ENCODE assay signal across 8 cellular contexts in genomic region chr2:63861220-63861822, GRCh38. TPM values are rescaled to one million over a fixed set of nuclear protein-coding genes. Genes with fewer than 3 reads are reported as not detected.
DNase-seq lines count a peak whose midpoint lies in the region; ATAC-seq and TF ChIP-seq lines count a peak whose summit lies in the region.

No MANE protein-coding gene starts in this region.

- TF ChIP-seq POLR2A in spleen (IDR thresholded peaks at IDR 0.05): no peak

- H3K27ac ChIP-seq in left ventricle myocardium inferior (replicated peaks): peak overlapping the region; percentile 66
- peak overlapping the region in 1 of 8 donors; percentile 7 for H3K27ac ChIP-seq in spleen

- H3K4me1 ChIP-seq in left ventricle myocardium inferior (peaks cover 57% of the 10 kb centered on the region), spleen (peaks cover 0 to 44% (median 18%) of the 10 kb centered on the region in 6 donors)

- ATAC-seq in HG03342 (IDR thresholded peaks at IDR 0.05; ENCODE audit: unreplicated experiment): peak; percentile 58

- no peak overlapping the region for H3K4me3 ChIP-seq in left ventricle myocardium inferior
- no peak overlapping the region for H3K4me3 ChIP-seq in spleen

- intact Hi-C loops in left ventricle myocardium inferior (cut with micrococcal nuclease): no loop called here
- intact Hi-C loops in spleen (cut with DNase I; ENCODE audit: low total_unique reads): loop anchor here (5.0 kb wide), 1 partner anchor 169 kb away; no protein-coding TSS in a partner anchor

- peak; percentile 12 to 30 for DNase-seq in NCI-H187 (lab: John Stamatoyannopoulos, UW)
- no peak for DNase-seq in NCI-H187 treated with DMSO at 0.1 percent for 48 hours (lab: John Stamatoyannopoulos, UW)
- peak; percentile 29 to 57 for DNase-seq in SHP77 (lab: John Stamatoyannopoulos, UW)
- peak; percentile 13 for DNase-seq in activated naive CD8-positive, alpha-beta T cell treated with anti-CD3 and anti-CD28 coated beads, Interleukin-2, amount 50 U/mL, for 16 hours (ENCODE audit: low read depth, low spot score)
- DNase-seq in left ventricle myocardium inferior: no peak
- no peak for DNase-seq in spleen
- DNase-seq in middle frontal gyrus (ENCODE audit: extremely low spot score, low spot score): no peak

- no peaks in the 10 kb centered on the region for H3K9me3 ChIP-seq in left ventricle myocardium inferior (replicated peaks)
- H3K9me3 ChIP-seq in spleen: no peaks in the 10 kb centered on the region

- WGBS in spleen, 5 donors: 19 to 27% (median 22%) methylated on average over 6 of the region's 6 CpGs

- H3K27me3 ChIP-seq in left ventricle myocardium inferior (ENCODE audit: low read depth): no peaks in the 10 kb centered on the region
- no peaks in the 10 kb centered on the region for H3K27me3 ChIP-seq in spleen (replicated peaks in 1 of 7)

- TF ChIP-seq CTCF in left ventricle myocardium inferior (IDR thresholded peaks at IDR 0.05; ENCODE audit: borderline replicate concordance): peak; percentile 68
- TF ChIP-seq CTCF in spleen (IDR thresholded peaks at IDR 0.05 in 8 of 11, conservative IDR thresholded peaks at IDR 0.05 in 3 of 11): peak in 10 of 11 experiments; percentile 5 to 58 (median 38)

- H3K36me3 ChIP-seq in left ventricle myocardium inferior: peaks cover 79% of the 10 kb centered on the region
- peaks cover 0 to 97% (median 56%) of the 10 kb centered on the region in 6 donors for H3K36me3 ChIP-seq in spleen

RNA-seq across cellular contexts. Expression of gene UGP2, which starts 19.6 kb away (rescaled TPM):
- total RNA-seq in left ventricle myocardium inferior (394 TPM), spleen (100 to 1,000 TPM in 2 of 7 donors, 10 to 100 TPM in 5; 70.5 to 106 (median 91.2) TPM)
- 10 to 100 TPM; 46.3 to 63.2 (median 61.0) TPM for polyA plus RNA-seq in spleen

Comparison
In these comparisons a context has a peak if more than half of its experiments do, and no peak if none do; other contexts are left out.
1. DNase-seq: peak in NCI-H187 (2 of 2), SHP77 (2 of 2) and activated naive CD8-positive, alpha-beta T cell treated with anti-CD3 and anti-CD28 coated beads, Interleukin-2, amount 50 U/mL, for 16 hours (single experiment); none in NCI-H187 treated with DMSO at 0.1 percent for 48 hours (single experiment), left ventricle myocardium inferior (single experiment), spleen (single experiment) and middle frontal gyrus (single experiment).